ENCODE assay signal across 1 cellular context in the genomic region with DNA sequence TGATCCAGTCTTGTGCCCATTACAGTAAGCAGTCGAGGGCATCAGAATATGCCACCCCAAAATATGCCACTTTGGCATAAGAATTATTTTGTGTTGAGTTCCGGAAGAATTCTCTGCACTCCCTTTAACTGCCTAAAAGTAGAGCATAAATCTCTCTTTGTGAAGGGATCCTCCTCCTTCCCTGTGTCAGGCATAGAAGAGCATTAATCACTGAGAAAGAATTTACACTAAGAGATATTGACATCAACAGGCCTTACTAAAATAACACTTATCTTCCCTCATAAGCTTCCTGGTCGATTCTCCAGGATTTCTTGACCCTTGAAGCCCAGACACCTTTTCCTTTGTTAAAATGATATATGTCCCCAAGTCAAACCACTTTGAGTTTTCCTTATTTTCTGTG.
TF ChIP-seq lines count a peak whose summit lies in the region.

No MANE protein-coding gene starts in this region.

TF ChIP-seq in HepG2, 621 proteins besides CTCF, POLR2A, EP300 and RAD21 (continued from another document):
- TF ChIP-seq PHB2 (IDR thresholded peaks at IDR 0.05; ENCODE audit: partially characterized antibody) (no peak), MLLT10 (CRISPR knock-in tag; IDR thresholded peaks at IDR 0.05) (no peak), U2AF2 (IDR thresholded peaks at IDR 0.05; ENCODE audit: low read depth, low read length) (no peak), ZNF572 (CRISPR knock-in tag; IDR thresholded peaks at IDR 0.05) (no peak), NKX3-1 (CRISPR knock-in tag; IDR thresholded peaks at IDR 0.05) (no peak), KLF12 (CRISPR knock-in tag; IDR thresholded peaks at IDR 0.05; ENCODE audit: borderline replicate concordance) (no peak), ZBTB1 (CRISPR knock-in tag; IDR thresholded peaks at IDR 0.05; ENCODE audit: borderline replicate concordance) (no peak), MED1 (CRISPR knock-in tag; IDR thresholded peaks at IDR 0.05) (no peak), ATF2 (CRISPR knock-in tag; IDR thresholded peaks at IDR 0.05) (no peak)
